Comparison of ENCODE assay signal across 8 cellular contexts in the genomic region with DNA sequence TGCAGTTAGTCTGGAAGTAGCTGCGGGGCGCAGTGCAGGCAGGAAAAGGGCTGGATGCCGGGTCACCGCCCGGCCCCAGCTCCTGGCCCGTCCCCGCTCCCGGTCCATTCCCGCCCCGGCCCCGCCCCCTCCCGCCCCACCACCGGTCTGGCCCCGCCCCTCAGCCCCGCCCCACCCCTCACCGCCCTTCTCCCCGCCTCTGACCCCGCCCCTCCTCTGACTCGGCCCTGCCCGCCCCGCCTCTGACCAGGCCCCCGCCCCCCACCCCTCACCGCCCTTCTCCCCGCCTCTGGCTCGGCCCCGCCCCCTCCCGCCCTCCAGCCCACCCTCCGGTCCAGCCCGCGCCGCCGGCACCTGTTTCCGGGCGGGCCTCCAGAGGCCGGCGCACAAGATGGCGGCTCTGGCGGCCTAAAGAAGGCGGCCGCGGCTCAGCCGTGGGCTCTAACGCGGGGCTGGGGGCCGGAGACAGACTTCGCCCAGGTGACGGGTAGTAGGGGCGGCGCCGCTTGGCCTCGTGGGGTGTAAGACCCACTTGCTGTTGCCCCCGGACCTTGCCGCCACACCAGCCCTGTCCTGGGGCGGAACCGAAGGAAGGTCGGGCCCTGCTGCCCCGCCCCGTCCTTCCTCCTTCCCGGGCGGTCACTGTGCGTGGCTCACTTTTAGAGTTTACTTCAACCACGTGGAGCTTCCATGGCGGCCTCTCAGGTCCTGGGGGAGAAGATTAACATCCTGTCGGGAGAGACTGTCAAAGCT. TPM values are rescaled to one million over a fixed set of nuclear protein-coding genes. Genes with fewer than 3 reads are reported as not detected.
DNase-seq lines count a peak whose midpoint lies in the region; ATAC-seq lines count a peak whose summit lies in the region.

UBIAD1 (plus strand) TSS at position 357 of the 753 bp plus-strand sequence; CDS start at position 691, 334 bp downstream.

- DNase-seq in AG20443 (ENCODE audit: low spot score) (peak; percentile 97), NCI-H446 (lab: John Stamatoyannopoulos, UW) (peak; percentile 75 to 94), cerebellum (ENCODE audit: low spot score) (peak; percentile 97), kidney glomerular epithelial cell (lab: John Stamatoyannopoulos, UW) (peak; percentile 78)
- peak; percentile 77 for DNase-seq in activated CD4-positive, alpha-beta T cell treated with anti-CD3 and anti-CD28 coated beads for 1 hour
- peak; percentile 79 to 81 for DNase-seq in stimulated activated CD4-positive, alpha-beta T cell treated with anti-CD3 and anti-CD28 coated beads, Interleukin-15, amount 100 ng/mL, for 48 hours (ENCODE audit: low read depth in 2 of 2)

- ATAC-seq in GM19023 (IDR thresholded peaks at IDR 0.05; ENCODE audit: unreplicated experiment) (peak; percentile 87), HG03175 (IDR thresholded peaks at IDR 0.05; ENCODE audit: unreplicated experiment) (peak; percentile 82)

RNA-seq across cellular contexts. Expression of gene UBIAD1, which starts in this region (rescaled TPM):
- 17.8 TPM for total RNA-seq in cerebellum

Comparison
In these comparisons a context has a peak if more than half of its experiments do, and no peak if none do; other contexts are left out.
1. Peak in every context shown above with its lines: DNase-seq and ATAC-seq.